Comparison of ENCODE assay signal across 8 cellular contexts in genomic region chr1:225999227-225999911, GRCh38. TPM values are rescaled to one million over a fixed set of nuclear protein-coding genes. Genes with fewer than 3 reads are reported as not detected.
A peak's percentile ranks its signal among the peaks of the same experiment; 100 is the strongest.
DNase-seq lines count a peak whose midpoint lies in the region; ATAC-seq and TF ChIP-seq lines count a peak whose summit lies in the region.

SDE2 (minus strand) TSS chr1:225999343; CDS start chr1:225999312, 31 bp downstream.

- H3K4me3 Mint-ChIP-seq in activated T-cell treated with anti-CD3 and anti-CD28 coated beads, Interleukin-2, amount 50 U/mL, for 24 hours = peak within 1 kb of the TSS; percentile 100

- H3K27ac ChIP-seq in esophagus (ENCODE audit: low read depth in 2 of 2, low read length in 1 of 2) (peak within 1 kb of the TSS; percentile 94 to 98), muscle layer of colon (ENCODE audit: low read depth, low read length) (peak within 1 kb of the TSS; percentile 91)

- H3K9me3 ChIP-seq in esophagus (ENCODE audit: control insufficient read depth in 2 of 2, insufficient read depth in 1 of 2, low read depth in 1 of 2, low read length in 1 of 2) (no peaks in the 10 kb centered on the region), muscle layer of colon (ENCODE audit: low read length) (no peaks in the 10 kb centered on the region)

- in situ Hi-C loops in KBM-7 (cut with MboI; ENCODE audit: low pct_unique_long_range_greater_than_20kb, low sequenced_read_pairs) = no loop called here

- peak; percentile 81 for ATAC-seq in GM21717 (IDR thresholded peaks at IDR 0.05; ENCODE audit: unreplicated experiment)

- H3K36me3 ChIP-seq in esophagus (ENCODE audit: control insufficient read depth in 2 of 2, insufficient read depth in 2 of 2, low read length in 1 of 2) (no peaks in the 10 kb centered on the region), muscle layer of colon (ENCODE audit: insufficient read depth, low read length) (peaks cover 6% of the 10 kb centered on the region)

- no peaks in the 10 kb centered on the region for H3K27me3 Mint-ChIP-seq in activated T-cell treated with anti-CD3 and anti-CD28 coated beads, Interleukin-2, amount 50 U/mL, for 24 hours

- H3K36me3 Mint-ChIP-seq in activated T-cell treated with anti-CD3 and anti-CD28 coated beads, Interleukin-2, amount 50 U/mL, for 24 hours (ENCODE audit: low read depth) = peaks cover 43% of the 10 kb centered on the region

- H3K4me1 Mint-ChIP-seq in activated T-cell treated with anti-CD3 and anti-CD28 coated beads, Interleukin-2, amount 50 U/mL, for 24 hours (ENCODE audit: low read depth) = peaks cover 78% of the 10 kb centered on the region

- no peaks in the 10 kb centered on the region for H3K9me3 Mint-ChIP-seq in activated T-cell treated with anti-CD3 and anti-CD28 coated beads, Interleukin-2, amount 50 U/mL, for 24 hours

- WGBS in esophagus, 2 donors = 1% methylated on average over 47 to 53 of the region's 53 CpGs

- H3K27me3 ChIP-seq in esophagus (ENCODE audit: control insufficient read depth in 1 of 2, insufficient read depth in 2 of 2, low read length in 2 of 2) = no peaks in the 10 kb centered on the region
- H3K27me3 ChIP-seq in muscle layer of colon (ENCODE audit: control insufficient read depth in 1 of 2, insufficient read depth in 2 of 2, low read length in 2 of 2) = no peaks in the 10 kb centered on the region

- peak within 1 kb of the TSS; percentile 100 for H3K27ac Mint-ChIP-seq in activated T-cell treated with anti-CD3 and anti-CD28 coated beads, Interleukin-2, amount 50 U/mL, for 24 hours

- H3K4me1 ChIP-seq in esophagus (ENCODE audit: control insufficient read depth in 2 of 2, insufficient read depth in 2 of 2, low read length in 1 of 2) = peaks cover 0 to 4% of the 10 kb centered on the region in 2 donors
- peaks cover 22% of the 10 kb centered on the region for H3K4me1 ChIP-seq in muscle layer of colon (ENCODE audit: insufficient read depth, low read length)

- H3K9ac ChIP-seq in muscle layer of colon (ENCODE audit: low read length) = peak within 1 kb of the TSS; percentile 84

- DNase-seq in DMS153 treated with DMSO at 0.1 percent for 48 hours (lab: John Stamatoyannopoulos, UW; ENCODE audit: unreplicated experiment) (peak; percentile 99), KBM-7 (peak; percentile 100)
- peak; percentile 100 for DNase-seq in activated T-cell treated with anti-CD3 and anti-CD28 coated beads, Interleukin-2, amount 50 U/mL, for 24 hours
- DNase-seq in stimulated activated CD8-positive, alpha-beta memory T cell treated with anti-CD3 and anti-CD28 coated beads, Interleukin-7, amount 100 ng/mL, for 24 hours (ENCODE audit: low read depth) = peak; percentile 100

- H3K4me3 ChIP-seq in esophagus (ENCODE audit: low read depth in 1 of 2, low read length in 2 of 2) (peak within 1 kb of the TSS; percentile 84 to 85), muscle layer of colon (ENCODE audit: low read depth in 1 of 2, low read length in 2 of 2) (peak within 1 kb of the TSS; percentile 82 to 84)

TF ChIP-seq in PFSK-1, 5 proteins besides CTCF, POLR2A, EP300 and RAD21:
- TF ChIP-seq TAF1 (IDR thresholded peaks at IDR 0.05; ENCODE audit: borderline replicate concordance, insufficient read depth, low read length) = peak; percentile 93; the same call in 1 of the 2 replicates
- peak; percentile 97 for TF ChIP-seq SIN3A (IDR thresholded peaks at IDR 0.05; ENCODE audit: borderline replicate concordance, insufficient read depth, low read length)
- TF ChIP-seq FOXP2 (optimal IDR thresholded peaks at IDR 0.05; ENCODE audit: borderline replicate concordance, extremely low read depth, extremely low read length, insufficient read depth) = peak; percentile 93
- TF ChIP-seq REST (IDR thresholded peaks at IDR 0.05; ENCODE audit: insufficient read depth in 1 of 2, low read depth in 2 of 2, low read length in 2 of 2) = no peak
- TF ChIP-seq POLR2AphosphoS5 (IDR thresholded peaks at IDR 0.05; ENCODE audit: low read depth, low read length) = peak; percentile 98

RNA-seq across cellular contexts. Expression of gene SDE2, which starts in this region (rescaled TPM):
- 10.1 TPM for polyA plus RNA-seq in PFSK-1 (2012; ENCODE audit: insufficient read length, low read depth)
- 1 to 10 TPM; 3.3 to 6.1 TPM for polyA plus RNA-seq in esophagus

Comparison
In these comparisons a context has a peak if more than half of its experiments do, and no peak if none do; other contexts are left out.
1. Peak in every context shown above with its lines: DNase-seq, ATAC-seq, H3K4me3 ChIP-seq and H3K27ac ChIP-seq.